Comparison of ENCODE assay signal across 8 cellular contexts in genomic region chr6:108782231-108783041, GRCh38.
DNase-seq lines count a peak whose midpoint lies in the region; ATAC-seq and TF ChIP-seq lines count a peak whose summit lies in the region.

No MANE protein-coding gene starts in this region.

- no TSS peak for BruUV-seq in OCI-LY7 (replicated peaks; lab: Mats Ljungman, UMichigan)

- H2AFZ ChIP-seq in OCI-LY7 (ENCODE audit: low read length): peak overlapping the region; percentile 40; the same call in 1 of the 2 replicates

- H3K4me2 ChIP-seq in OCI-LY7 (ENCODE audit: low read length): peak overlapping the region; percentile 64

- peak; percentile 90 for TF ChIP-seq CTCF in OCI-LY7 (conservative IDR thresholded peaks at IDR 0.05; ENCODE audit: low read length)

- POLR2A ChIA-PET in OCI-LY7 (lab: Charles Lee): no interaction called here

- no peaks in the 10 kb centered on the region for H3K79me2 ChIP-seq in OCI-LY7 (ENCODE audit: insufficient read depth, low read depth, low read length)

- peak overlapping the region; percentile 71 for H3K9ac ChIP-seq in mucosa of stomach (ENCODE audit: low read length)

- CTCF ChIA-PET in OCI-LY7 (lab: Charles Lee; ENCODE audit: unreplicated experiment): interaction anchor here (1.0 kb wide), 1 partner anchor 817 kb away, joined by 3 read pairs; no protein-coding TSS in a partner anchor

- intact Hi-C loops in OCI-LY7 (cut with micrococcal nuclease; ENCODE audit: unreplicated experiment): loop anchor here (1.0 to 5.0 kb wide), 5 partner anchors 52 to 290 kb away; no protein-coding TSS in a partner anchor

- no peaks in the 10 kb centered on the region for H3K9me2 ChIP-seq in OCI-LY7 (ENCODE audit: insufficient read depth, low read length)

- H3K9me3 ChIP-seq in OCI-LY7 (ENCODE audit: low read length) (no peaks in the 10 kb centered on the region), mucosa of stomach (ENCODE audit: control insufficient read depth, low read length) (no peaks in the 10 kb centered on the region)

- no peaks in the 10 kb centered on the region for H3K36me3 ChIP-seq in OCI-LY7 (ENCODE audit: insufficient read depth, low read length)
- H3K36me3 ChIP-seq in mucosa of stomach (ENCODE audit: control insufficient read depth, insufficient read depth, low read length): no peaks in the 10 kb centered on the region

- no peaks in the 10 kb centered on the region for H3K27me3 ChIP-seq in mucosa of stomach (ENCODE audit: control insufficient read depth, insufficient read depth, low read length)

- H3K4me3 ChIP-seq in OCI-LY7 (ENCODE audit: low read depth, low read length, poor library complexity, severe bottlenecking) (peak overlapping the region; percentile 48), mucosa of stomach (ENCODE audit: low read length) (peak overlapping the region; percentile 76)

- no peaks in the 10 kb centered on the region for H4K20me1 ChIP-seq in OCI-LY7 (ENCODE audit: insufficient read depth, low read length)

- ATAC-seq in esophagus mucosa (peak; percentile 98), GM18873 (IDR thresholded peaks at IDR 0.05; ENCODE audit: low FRiP score, unreplicated experiment) (no peak)

- H3K4me1 ChIP-seq in OCI-LY7 (ENCODE audit: insufficient read depth, low read length, poor library complexity, severe bottlenecking) (peaks cover 17% of the 10 kb centered on the region), mucosa of stomach (ENCODE audit: control insufficient read depth, insufficient read depth, low read length) (peaks cover 4% of the 10 kb centered on the region)

- peak; percentile 54 for DNase-seq in GF-D8 (lab: John Stamatoyannopoulos, UW)
- DNase-seq in HPDE6-E6E7 (ENCODE audit: extremely low spot score): peak; percentile 96
- DNase-seq in OCI-LY7 (ENCODE audit: low spot score): peak; percentile 80
- peak; percentile 80 for DNase-seq in activated T-cell treated with anti-CD3 and anti-CD28 coated beads, Interleukin-2, amount 50 U/mL, for 1 hour
- peak; percentile 63 for DNase-seq in stimulated activated CD8-positive, alpha-beta memory T cell treated with anti-CD3 and anti-CD28 coated beads, Interleukin-4, amount 100 ng/mL, for 24 hours (ENCODE audit: low read depth)

- H3K27ac ChIP-seq in OCI-LY7 (ENCODE audit: low read depth, low read length, poor library complexity, severe bottlenecking): no peak overlapping the region
